Comparison of ENCODE assay signal across 6 cellular contexts in genomic region chr19:54322295-54322694, GRCh38. TPM values are rescaled to one million over a fixed set of nuclear protein-coding genes. Genes with fewer than 3 reads are reported as not detected.
"Had no signal": no experiment of that assay in that cellular context is flagged by ENCODE, and none has a peak within 500 bp of the region (broad histone marks: within the 10 kb centered on the region; RNA-seq: fewer than 3 reads in every experiment).

No MANE protein-coding gene starts in this region.

RNA-seq across cellular contexts. Expression of gene LILRA5, which starts 9.3 kb away (rescaled TPM):
- total RNA-seq: GM23248, H4, H7, HepG2, HFFc6, HT1080 had no signal
- polyA plus RNA-seq: GM23248, HepG2 had no signal

RNA-seq across cellular contexts. Expression of gene LILRA4, which starts 16.7 kb away (rescaled TPM):
- total RNA-seq: GM23248, H4, H7, HepG2, HFFc6, HT1080 had no signal
- polyA plus RNA-seq: GM23248 had no signal

RNA-seq across cellular contexts. Expression of gene LILRB2, which starts 41.4 kb away (rescaled TPM):
- total RNA-seq: GM23248, H4, H7, HepG2, HFFc6, HT1080 had no signal
- polyA plus RNA-seq: GM23248, HepG2 had no signal

RNA-seq across cellular contexts. Expression of gene LAIR1, which starts 42.4 kb away (rescaled TPM):
- total RNA-seq: GM23248, HFFc6, HT1080 had no signal
- polyA plus RNA-seq: GM23248 had no signal
